Comparison of ENCODE assay signal across 18 cellular contexts in genomic region chr12:89343127-89343526, GRCh38. TPM values are rescaled to one million over a fixed set of nuclear protein-coding genes. Genes with fewer than 3 reads are reported as not detected.
DNase-seq lines count a peak whose midpoint lies in the region; ATAC-seq and TF ChIP-seq lines count a peak whose summit lies in the region.
"Had no signal": no experiment of that assay in that cellular context is flagged by ENCODE, and none has a peak within 500 bp of the region (broad histone marks: within the 10 kb centered on the region; RNA-seq: fewer than 3 reads in every experiment).

No MANE protein-coding gene starts in this region.

- no peaks in the 10 kb centered on the region for H3K27me3 Mint-ChIP-seq in natural killer cell treated with Interleukin-12 subunit alpha and Interleukin-12 subunit beta and Interleukin-15 and Interleukin-18, amount 100 ng/mL, for 72 hours
- no peaks in the 10 kb centered on the region for H3K27me3 Mint-ChIP-seq in natural killer cell (ENCODE audit: low read depth in 2 of 2)
- no peaks in the 10 kb centered on the region for H3K27me3 Mint-ChIP-seq in neural crest cell (ENCODE audit: low read depth)
- H3K27me3 Mint-ChIP-seq: activated CD4-positive, alpha-beta T cell treated with anti-CD3 and anti-CD28 coated beads, Interleukin-2, amount 10 ng/mL, durations not matched to agents 24 days and 14 days; activated T-cell treated with anti-CD3 and anti-CD28 coated beads, Interleukin-2, amount 50 U/mL, for 24 hours had no signal

- ATAC-seq in natural killer cell treated with Interleukin-12 subunit alpha and Interleukin-12 subunit beta and Interleukin-15 and Interleukin-18, amount 100 ng/mL, for 72 hours = no peak
- ATAC-seq in natural killer cell = no peak
- ATAC-seq in activated naive CD4-positive, alpha-beta T cell treated with anti-CD3 and anti-CD28 coated beads, Interleukin-2, amount 50 U/mL, for 72 hours = no peak
- ATAC-seq: A549 had no signal

- TF ChIP-seq CTCF in natural killer cell (IDR thresholded peaks at IDR 0.05) (no peak), neural crest cell (conservative IDR thresholded peaks at IDR 0.05) (no peak)

- H3K4me3 Mint-ChIP-seq in natural killer cell treated with Interleukin-12 subunit alpha and Interleukin-12 subunit beta and Interleukin-15 and Interleukin-18, amount 100 ng/mL, for 72 hours = no peak overlapping the region
- no peak overlapping the region for H3K4me3 Mint-ChIP-seq in natural killer cell
- peak overlapping the region; percentile 0 for H3K4me3 Mint-ChIP-seq in neural crest cell
- H3K4me3 Mint-ChIP-seq: activated CD4-positive, alpha-beta T cell treated with anti-CD3 and anti-CD28 coated beads, Interleukin-2, amount 10 ng/mL, durations not matched to agents 24 days and 14 days; activated T-cell treated with anti-CD3 and anti-CD28 coated beads, Interleukin-2, amount 50 U/mL, for 24 hours had no signal

- peak overlapping the region; percentile 4 to 69 for H3K27ac Mint-ChIP-seq in natural killer cell treated with Interleukin-12 subunit alpha and Interleukin-12 subunit beta and Interleukin-15 and Interleukin-18, amount 100 ng/mL, for 72 hours
- H3K27ac Mint-ChIP-seq in natural killer cell (no peak overlapping the region), neural crest cell (ENCODE audit: unreplicated experiment) (no peak overlapping the region)
- no peak overlapping the region for H3K27ac Mint-ChIP-seq in activated naive CD4-positive, alpha-beta T cell treated with anti-CD3 and anti-CD28 coated beads, Interleukin-2, amount 50 U/mL, for 72 hours
- H3K27ac Mint-ChIP-seq: activated CD4-positive, alpha-beta T cell treated with anti-CD3 and anti-CD28 coated beads, Interleukin-2, amount 10 ng/mL, durations not matched to agents 24 days and 14 days; activated T-cell treated with anti-CD3 and anti-CD28 coated beads, Interleukin-2, amount 50 U/mL, for 24 hours had no signal

- H3K9me3 Mint-ChIP-seq in natural killer cell treated with Interleukin-12 subunit alpha and Interleukin-12 subunit beta and Interleukin-15 and Interleukin-18, amount 100 ng/mL, for 72 hours = no peaks in the 10 kb centered on the region
- H3K9me3 Mint-ChIP-seq in natural killer cell (no peaks in the 10 kb centered on the region), neural crest cell (peaks cover 3% of the 10 kb centered on the region)
- H3K9me3 Mint-ChIP-seq in activated naive CD4-positive, alpha-beta T cell treated with anti-CD3 and anti-CD28 coated beads, Interleukin-2, amount 50 U/mL, for 72 hours = no peaks in the 10 kb centered on the region
- H3K9me3 Mint-ChIP-seq: activated CD4-positive, alpha-beta T cell treated with anti-CD3 and anti-CD28 coated beads, Interleukin-2, amount 10 ng/mL, durations not matched to agents 24 days and 14 days; activated T-cell treated with anti-CD3 and anti-CD28 coated beads, Interleukin-2, amount 50 U/mL, for 24 hours had no signal

- DNase-seq in natural killer cell treated with Interleukin-12 subunit alpha and Interleukin-12 subunit beta and Interleukin-15 and Interleukin-18, amount 100 ng/mL, for 72 hours (ENCODE audit: low spot score) = no peak
- DNase-seq in natural killer cell = no peak
- peak; percentile 65 for DNase-seq in fibroblast of the conjunctiva (ENCODE audit: low read depth)
- no peak for DNase-seq in neural crest cell (ENCODE audit: low read depth, low spot score)
- no peak for DNase-seq in DMS114 treated with DMSO at 0.1 percent for 48 hours (lab: John Stamatoyannopoulos, UW; ENCODE audit: unreplicated experiment)
- no peak for DNase-seq in NCI-H1048 (lab: John Stamatoyannopoulos, UW)
- no peak for DNase-seq in activated naive CD4-positive, alpha-beta T cell treated with anti-CD3 and anti-CD28 coated beads, Interleukin-2, amount 50 U/mL, for 72 hours (ENCODE audit: low spot score in 2 of 2)
- no peak for DNase-seq in mucosa of gallbladder (ENCODE audit: low spot score)
- DNase-seq: activated CD4-positive, alpha-beta T cell treated with anti-CD3 and anti-CD28 coated beads, Interleukin-2, amount 10 ng/mL, durations not matched to agents 24 days and 14 days; activated T-cell treated with anti-CD3 and anti-CD28 coated beads, Interleukin-2, amount 50 U/mL, for 24 hours; Caco-2; GDM1; NCI-H2081; NCI-H524 treated with DMSO at 0.1 percent for 48 hours; SK-N-SH; stimulated activated CD4-positive, alpha-beta T cell treated with anti-CD3 and anti-CD28 coated beads, Interleukin-2, amount 100 ng/mL, for 24 hours; transverse colon had no signal

- intact Hi-C loops in natural killer cell (cut with micrococcal nuclease) = no loop called here

- peaks cover 41 to 56% of the 10 kb centered on the region in 2 donors for H3K4me1 Mint-ChIP-seq in natural killer cell treated with Interleukin-12 subunit alpha and Interleukin-12 subunit beta and Interleukin-15 and Interleukin-18, amount 100 ng/mL, for 72 hours (ENCODE audit: low read depth in 2 of 2)
- H3K4me1 Mint-ChIP-seq in natural killer cell = peaks cover 53 to 76% of the 10 kb centered on the region in 2 donors
- H3K4me1 Mint-ChIP-seq in neural crest cell = peaks cover 81% of the 10 kb centered on the region

- peaks cover 16% of the 10 kb centered on the region for H3K36me3 Mint-ChIP-seq in natural killer cell treated with Interleukin-12 subunit alpha and Interleukin-12 subunit beta and Interleukin-15 and Interleukin-18, amount 100 ng/mL, for 72 hours
- peaks cover 4% of the 10 kb centered on the region for H3K36me3 Mint-ChIP-seq in natural killer cell
- H3K36me3 Mint-ChIP-seq in neural crest cell (ENCODE audit: low read depth) = peaks cover 8% of the 10 kb centered on the region
- peaks cover under 1 to 11% of the 10 kb centered on the region in 2 donors for H3K36me3 Mint-ChIP-seq in activated naive CD4-positive, alpha-beta T cell treated with anti-CD3 and anti-CD28 coated beads, Interleukin-2, amount 50 U/mL, for 72 hours

RNA-seq across cellular contexts. Expression of gene DUSP6, which starts 9.2 kb away (rescaled TPM):
- 10 to 100 TPM; 49.4 to 65.9 TPM for total RNA-seq in natural killer cell treated with Interleukin-12 subunit alpha and Interleukin-12 subunit beta and Interleukin-15 and Interleukin-18, amount 100 ng/mL, for 72 hours
- 100 to 1,000 TPM in 2 of 3 donors, 10 to 100 TPM in 1; 52.2 to 222 (median 141) TPM for total RNA-seq in natural killer cell
- 109 and 112 TPM in 2 replicates for total RNA-seq in neural crest cell
- 10 to 100 TPM; 25.3 to 39.1 TPM for total RNA-seq in activated naive CD4-positive, alpha-beta T cell treated with anti-CD3 and anti-CD28 coated beads, Interleukin-2, amount 50 U/mL, for 72 hours
- 155 TPM for total RNA-seq in mucosa of gallbladder

Comparison
In these comparisons a context has a peak if more than half of its experiments do, and no peak if none do; other contexts are left out.
1. H3K27ac Mint-ChIP-seq: peak in natural killer cell treated with Interleukin-12 subunit alpha and Interleukin-12 subunit beta and Interleukin-15 and Interleukin-18, amount 100 ng/mL, for 72 hours (2 of 2); none in natural killer cell (0 of 2), neural crest cell (single experiment) and activated naive CD4-positive, alpha-beta T cell treated with anti-CD3 and anti-CD28 coated beads, Interleukin-2, amount 50 U/mL, for 72 hours (0 of 2).